37 cellular contexts compared by ENCODE assay signal in the genomic region with DNA sequence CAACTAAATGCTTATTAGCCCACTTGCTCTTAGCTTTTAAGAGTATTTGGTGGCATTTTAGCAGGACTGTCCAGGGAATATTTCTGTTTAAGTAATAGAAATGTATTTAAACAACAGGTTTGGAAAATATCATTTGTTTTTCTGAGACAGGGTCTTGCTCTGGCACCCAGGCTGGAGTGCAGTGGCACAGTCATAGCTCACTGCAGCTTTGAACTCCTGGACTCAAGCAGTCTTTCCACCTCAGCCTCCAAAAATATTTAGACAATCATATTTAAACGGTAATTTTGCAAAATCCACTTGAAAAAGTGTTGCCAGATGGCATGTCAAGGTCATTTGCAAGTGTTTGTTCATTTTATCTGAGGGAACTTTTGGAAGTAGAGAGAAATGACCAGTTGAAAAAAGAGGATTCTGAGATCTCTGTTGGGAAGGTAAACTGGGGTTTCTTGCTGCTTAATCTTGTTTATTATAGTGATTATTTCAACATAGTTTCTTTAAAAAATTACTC.
"Had no signal": no experiment of that assay in that cellular context is flagged by ENCODE, and none has a peak within 500 bp of the region (broad histone marks: within the 10 kb centered on the region; RNA-seq: fewer than 3 reads in every experiment).

No MANE protein-coding gene starts in this region.

- ATAC-seq: activated CD4-positive, alpha-beta T cell treated with anti-CD3 and anti-CD28 coated beads for 36 hours; activated CD4-positive, CD25-positive, alpha-beta regulatory T cell treated with anti-CD3 and anti-CD28 coated beads, Interleukin-2, amount 50 U/mL, for 24 hours; activated CD8-positive, alpha-beta memory T cell treated with anti-CD3 and anti-CD28 coated beads, Interleukin-2, amount 10 ng/mL, durations not matched to agents 7 days and 5 days; activated CD8-positive, alpha-beta T cell treated with anti-CD3 and anti-CD28 coated beads, Interleukin-2, amount 10 ng/mL, durations not matched to agents 7 days and 5 days; activated T-cell treated with anti-CD3 and anti-CD28 coated beads, Interleukin-2, amount 50 U/mL, for 4 hours; activated T-helper 17 cell treated with anti-CD3 and anti-CD28 coated beads, Interleukin-2, amount 50 U/mL, for 72 hours; T-cell; T-helper 17 cell; WTC11 had no signal

- H3K27me3 Mint-ChIP-seq: activated CD4-positive, alpha-beta memory T cell treated with anti-CD3 and anti-CD28 coated beads, Interleukin-2, amount 10 ng/mL, durations not matched to agents 7 days and 5 days; activated CD4-positive, alpha-beta T cell treated with anti-CD3 and anti-CD28 coated beads for 36 hours; activated CD4-positive, alpha-beta T cell treated with anti-CD3 and anti-CD28 coated beads, Interleukin-2, amount 10 ng/mL, durations not matched to agents 7 days and 5 days; activated CD8-positive, alpha-beta memory T cell treated with anti-CD3 and anti-CD28 coated beads, Interleukin-2, amount 10 ng/mL, durations not matched to agents 7 days and 5 days; activated naive CD8-positive, alpha-beta T cell treated with anti-CD3 and anti-CD28 coated beads for 36 hours; activated T-helper 17 cell treated with anti-CD3 and anti-CD28 coated beads, Interleukin-2, amount 50 U/mL, for 72 hours; brain; central memory CD8-positive, alpha-beta T cell; T-cell; T-helper 17 cell had no signal

- H3K4me1 Mint-ChIP-seq: activated CD4-positive, alpha-beta memory T cell treated with anti-CD3 and anti-CD28 coated beads, Interleukin-2, amount 10 ng/mL, durations not matched to agents 7 days and 5 days; activated CD4-positive, alpha-beta T cell treated with anti-CD3 and anti-CD28 coated beads for 36 hours; activated CD4-positive, alpha-beta T cell treated with anti-CD3 and anti-CD28 coated beads, Interleukin-2, amount 10 ng/mL, durations not matched to agents 7 days and 5 days; activated naive CD8-positive, alpha-beta T cell treated with anti-CD3 and anti-CD28 coated beads for 36 hours; activated T-helper 17 cell treated with anti-CD3 and anti-CD28 coated beads, Interleukin-2, amount 50 U/mL, for 72 hours; brain; central memory CD8-positive, alpha-beta T cell; T-cell; T-helper 17 cell had no signal

- H3K4me1 ChIP-seq: ascending aorta had no signal

- H3K4me3 ChIP-seq: ascending aorta, cardiac muscle cell had no signal

- H3K36me3 Mint-ChIP-seq: activated CD8-positive, alpha-beta memory T cell treated with anti-CD3 and anti-CD28 coated beads, Interleukin-2, amount 10 ng/mL, durations not matched to agents 7 days and 5 days; activated naive CD4-positive, alpha-beta T cell treated with anti-CD3 and anti-CD28 coated beads, Interleukin-2, amount 50 U/mL, for 72 hours; activated naive CD8-positive, alpha-beta T cell treated with anti-CD3 and anti-CD28 coated beads for 36 hours; brain; WTC11 had no signal

- FAIRE-seq: bronchial epithelial cell had no signal

- H3K9me3 Mint-ChIP-seq: activated CD4-positive, alpha-beta memory T cell treated with anti-CD3 and anti-CD28 coated beads, Interleukin-2, amount 10 ng/mL, durations not matched to agents 7 days and 5 days; activated CD4-positive, alpha-beta T cell treated with anti-CD3 and anti-CD28 coated beads, Interleukin-2, amount 10 ng/mL, durations not matched to agents 7 days and 5 days; activated naive CD4-positive, alpha-beta T cell treated with anti-CD3 and anti-CD28 coated beads for 36 hours; activated naive CD4-positive, alpha-beta T cell treated with anti-CD3 and anti-CD28 coated beads, Interleukin-2, amount 50 U/mL, for 72 hours; activated naive CD8-positive, alpha-beta T cell treated with anti-CD3 and anti-CD28 coated beads for 36 hours; activated T-cell treated with anti-CD3 and anti-CD28 coated beads, Interleukin-2, amount 50 U/mL, for 4 hours; activated T-cell treated with anti-CD3 and anti-CD28 coated beads, Interleukin-2, amount 50 U/mL, for 72 hours; activated T-helper 1 cell treated with anti-CD3 and anti-CD28 coated beads, Interleukin-12 subunit alpha, Interleukin-12 subunit beta, Interleukin-2, Interleukin-4 antibody, amounts not matched to agents 30 ng/mL and 10 ng/mL and 1 ng/mL, durations not matched to agents 14 hours and 24 hours and 36 hours; activated T-helper 17 cell treated with anti-CD3 and anti-CD28 coated beads, Interleukin-2, amount 50 U/mL, for 72 hours; brain; central memory CD8-positive, alpha-beta T cell; T-cell; WTC11 had no signal

- H3K4me3 Mint-ChIP-seq: activated CD4-positive, alpha-beta memory T cell treated with anti-CD3 and anti-CD28 coated beads, Interleukin-2, amount 10 ng/mL, durations not matched to agents 7 days and 5 days; activated CD4-positive, alpha-beta T cell treated with anti-CD3 and anti-CD28 coated beads for 36 hours; activated CD4-positive, alpha-beta T cell treated with anti-CD3 and anti-CD28 coated beads, Interleukin-2, amount 10 ng/mL, durations not matched to agents 7 days and 5 days; activated CD8-positive, alpha-beta memory T cell treated with anti-CD3 and anti-CD28 coated beads, Interleukin-2, amount 10 ng/mL, durations not matched to agents 7 days and 5 days; activated CD8-positive, alpha-beta T cell treated with anti-CD3 and anti-CD28 coated beads, Interleukin-2, amount 10 ng/mL, durations not matched to agents 7 days and 5 days; activated naive CD4-positive, alpha-beta T cell treated with anti-CD3 and anti-CD28 coated beads for 36 hours; activated naive CD8-positive, alpha-beta T cell treated with anti-CD3 and anti-CD28 coated beads for 36 hours; activated T-cell treated with anti-CD3 and anti-CD28 coated beads, Interleukin-2, amount 50 U/mL, for 4 hours; activated T-cell treated with anti-CD3 and anti-CD28 coated beads, Interleukin-2, amount 50 U/mL, for 72 hours; activated T-helper 1 cell treated with anti-CD3 and anti-CD28 coated beads, Interleukin-12 subunit alpha, Interleukin-12 subunit beta, Interleukin-2, Interleukin-4 antibody, amounts not matched to agents 30 ng/mL and 10 ng/mL and 1 ng/mL, durations not matched to agents 14 hours and 24 hours and 36 hours; activated T-helper 17 cell treated with anti-CD3 and anti-CD28 coated beads, Interleukin-2, amount 50 U/mL, for 72 hours; brain; central memory CD8-positive, alpha-beta T cell; T-cell; T-helper 17 cell; WTC11 had no signal

- H3K27me3 ChIP-seq: ascending aorta, cardiac muscle cell had no signal

- H3K27ac ChIP-seq: ascending aorta, cardiac muscle cell, WERI-Rb-1 had no signal

- H3K9me3 ChIP-seq: ascending aorta had no signal

- H3K27ac Mint-ChIP-seq: activated CD4-positive, alpha-beta memory T cell treated with anti-CD3 and anti-CD28 coated beads, Interleukin-2, amount 10 ng/mL, durations not matched to agents 7 days and 5 days; activated CD4-positive, alpha-beta T cell treated with anti-CD3 and anti-CD28 coated beads for 36 hours; activated CD4-positive, alpha-beta T cell treated with anti-CD3 and anti-CD28 coated beads, Interleukin-2, amount 10 ng/mL, durations not matched to agents 7 days and 5 days; activated CD8-positive, alpha-beta memory T cell treated with anti-CD3 and anti-CD28 coated beads, Interleukin-2, amount 10 ng/mL, durations not matched to agents 7 days and 5 days; activated CD8-positive, alpha-beta T cell treated with anti-CD3 and anti-CD28 coated beads, Interleukin-2, amount 10 ng/mL, durations not matched to agents 7 days and 5 days; activated naive CD4-positive, alpha-beta T cell treated with anti-CD3 and anti-CD28 coated beads for 36 hours; activated naive CD4-positive, alpha-beta T cell treated with anti-CD3 and anti-CD28 coated beads, Interleukin-2, amount 50 U/mL, for 72 hours; activated naive CD8-positive, alpha-beta T cell treated with anti-CD3 and anti-CD28 coated beads for 36 hours; activated T-cell treated with anti-CD3 and anti-CD28 coated beads, Interleukin-2, amount 50 U/mL, for 72 hours; activated T-helper 1 cell treated with anti-CD3 and anti-CD28 coated beads, Interleukin-12 subunit alpha, Interleukin-12 subunit beta, Interleukin-2, Interleukin-4 antibody, amounts not matched to agents 30 ng/mL and 10 ng/mL and 1 ng/mL, durations not matched to agents 14 hours and 24 hours and 36 hours; activated T-helper 17 cell treated with anti-CD3 and anti-CD28 coated beads, Interleukin-2, amount 50 U/mL, for 72 hours; brain; T-cell; T-helper 17 cell; WTC11 had no signal

- DNase-seq: activated CD4-positive, alpha-beta memory T cell treated with anti-CD3 and anti-CD28 coated beads, Interleukin-2, amount 10 ng/mL, durations not matched to agents 7 days and 5 days; activated CD4-positive, alpha-beta T cell treated with anti-CD3 and anti-CD28 coated beads for 1 hour; activated CD4-positive, alpha-beta T cell treated with anti-CD3 and anti-CD28 coated beads for 36 hours; activated CD4-positive, alpha-beta T cell treated with anti-CD3 and anti-CD28 coated beads for 48 hours; activated CD4-positive, alpha-beta T cell treated with anti-CD3 and anti-CD28 coated beads, Interleukin-2, amount 10 ng/mL, durations not matched to agents 7 days and 5 days; activated CD4-positive, alpha-beta T cell treated with anti-CD3 and anti-CD28 coated beads, Interleukin-2, amount 50 U/mL, for 48 hours; activated CD4-positive, CD25-positive, alpha-beta regulatory T cell; activated CD8-positive, alpha-beta memory T cell treated with anti-CD3 and anti-CD28 coated beads for 24 hours; activated CD8-positive, alpha-beta memory T cell treated with anti-CD3 and anti-CD28 coated beads, Interleukin-2, amount 10 ng/mL, durations not matched to agents 7 days and 5 days; activated CD8-positive, alpha-beta T cell treated with anti-CD3 and anti-CD28 coated beads, Interleukin-2, amount 10 ng/mL, durations not matched to agents 7 days and 5 days; activated effector memory CD4-positive, alpha-beta T cell treated with anti-CD3 and anti-CD28 coated beads, Interleukin-2, amount 50 U/mL, for 16 hours; activated gamma-delta T cell treated with Interleukin-2 at 50 U/mL for 16 hours; activated naive CD4-positive, alpha-beta T cell; activated naive CD4-positive, alpha-beta T cell treated with anti-CD3 and anti-CD28 coated beads for 36 hours; activated naive CD4-positive, alpha-beta T cell treated with anti-CD3 and anti-CD28 coated beads, Interleukin-2, amount 50 U/mL, for 16 hours; activated naive CD8-positive, alpha-beta T cell treated with anti-CD3 and anti-CD28 coated beads for 36 hours; activated T-cell treated with anti-CD3 and anti-CD28 coated beads for 4 hours; activated T-cell treated with anti-CD3 and anti-CD28 coated beads, Interleukin-2, amount 50 U/mL, for 1 hour; activated T-cell treated with anti-CD3 and anti-CD28 coated beads, Interleukin-2, amount 50 U/mL, for 4 hours; activated T-cell treated with anti-CD3 and anti-CD28 coated beads, Interleukin-2, amount 50 U/mL, for 72 hours; amygdala; anterior cingulate cortex; caudate nucleus; cerebellar nuclear complex; T-cell; T-helper 17 cell; WERI-Rb-1 had no signal

- H3K36me3 ChIP-seq: cardiac muscle cell, WERI-Rb-1 had no signal
